ENCODE assay signal across 8 cellular contexts in the genomic region with DNA sequence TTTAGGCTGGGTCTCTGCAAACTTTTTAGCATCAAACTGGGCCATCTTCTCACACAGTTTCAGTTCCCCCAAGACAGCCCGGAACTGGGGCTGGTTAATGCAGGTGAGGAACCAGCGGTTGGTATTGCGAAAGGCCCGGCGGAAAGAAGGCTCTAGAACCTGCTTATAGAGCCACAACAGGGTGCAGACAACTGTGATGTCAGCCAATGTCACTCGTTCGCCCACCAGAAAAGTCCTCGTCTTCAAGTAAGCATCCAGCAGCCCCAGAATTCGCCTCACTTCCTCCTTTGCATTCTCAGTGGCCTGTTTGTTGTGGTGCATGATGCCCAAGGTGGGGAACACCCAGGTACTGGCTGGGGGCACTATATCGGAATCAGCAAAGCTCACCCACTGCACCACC. TPM values are rescaled to one million over a fixed set of nuclear protein-coding genes. Genes with fewer than 3 reads are reported as not detected.
DNase-seq lines count a peak whose midpoint lies in the region; ATAC-seq and TF ChIP-seq lines count a peak whose summit lies in the region.
"Not testable (repeated sequence)": the region's sequence is repeated elsewhere in the genome, so short reads cannot be mapped to it uniquely, and the experiment has no call there.

No MANE protein-coding gene starts in this region.

- H3K36me3 Mint-ChIP-seq in naive thymus-derived CD4-positive, alpha-beta T cell, result peaks cover 0 to 25% (median 11%) of the 10 kb centered on the region in 5 donors

- DNase-seq in GM12865 (ENCODE audit: low read depth), result peak; percentile 75
- peak; percentile 15 for DNase-seq in RPMI8226
- not testable (repeated sequence) for DNase-seq in naive thymus-derived CD4-positive, alpha-beta T cell

- H3K27ac ChIP-seq in naive thymus-derived CD4-positive, alpha-beta T cell (ENCODE audit: low read depth, low read length), result not testable (repeated sequence)

- not testable (repeated sequence) for H3K27me3 ChIP-seq in naive thymus-derived CD4-positive, alpha-beta T cell (ENCODE audit: control insufficient read depth in 2 of 2, insufficient read depth in 2 of 2, low read length in 2 of 2)

- H3K4me3 ChIP-seq in GM12865 (ENCODE audit: low read depth, low read length); naive thymus-derived CD4-positive, alpha-beta T cell (ENCODE audit: low read length): not testable (repeated sequence)

- peaks cover 0 to 33% (median 23%) of the 10 kb centered on the region in 7 donors for H3K4me1 Mint-ChIP-seq in naive thymus-derived CD4-positive, alpha-beta T cell

- TF ChIP-seq CTCF in GM12865 (IDR thresholded peaks at IDR 0.05; ENCODE audit: insufficient read depth, low read depth, low read length, missing control alignments), result not testable (repeated sequence)

- not testable (repeated sequence) for H3K36me3 ChIP-seq in naive thymus-derived CD4-positive, alpha-beta T cell (ENCODE audit: control insufficient read depth in 2 of 3, insufficient read depth in 3 of 3, low read length in 3 of 3)

- H3K9me3 ChIP-seq in naive thymus-derived CD4-positive, alpha-beta T cell (ENCODE audit: control insufficient read depth in 2 of 3, low read length in 3 of 3), result not testable (repeated sequence)

- not testable (repeated sequence) for H3K9me3 Mint-ChIP-seq in naive thymus-derived CD4-positive, alpha-beta T cell

- not testable (repeated sequence) for H3K27me3 Mint-ChIP-seq in naive thymus-derived CD4-positive, alpha-beta T cell

- CTCF ChIA-PET in naive thymus-derived CD4-positive, alpha-beta T cell (lab: Charles Lee), result not testable (repeated sequence)

- H3K4me3 Mint-ChIP-seq in naive thymus-derived CD4-positive, alpha-beta T cell, result not testable (repeated sequence)

- H3K27ac Mint-ChIP-seq in naive thymus-derived CD4-positive, alpha-beta T cell, result peak overlapping the region in 1 of 9 donors; percentile 62

- ATAC-seq in GM19023 (IDR thresholded peaks at IDR 0.05; ENCODE audit: unreplicated experiment), result peak; percentile 96
- peak; percentile 97 for ATAC-seq in GM21367 (IDR thresholded peaks at IDR 0.05; ENCODE audit: unreplicated experiment)
- peak; percentile 90 for ATAC-seq in HG02588 (IDR thresholded peaks at IDR 0.05; ENCODE audit: unreplicated experiment)
- ATAC-seq in HG03045 (IDR thresholded peaks at IDR 0.05; ENCODE audit: unreplicated experiment), result peak; percentile 76
- ATAC-seq in HG03521 (IDR thresholded peaks at IDR 0.05; ENCODE audit: unreplicated experiment), result peak; percentile 95
- peak; percentile 49 for ATAC-seq in naive thymus-derived CD4-positive, alpha-beta T cell

- not testable (repeated sequence) for H3K4me1 ChIP-seq in naive thymus-derived CD4-positive, alpha-beta T cell (ENCODE audit: control insufficient read depth in 2 of 2, insufficient read depth in 2 of 2, low read length in 2 of 2)

- intact Hi-C loops in naive thymus-derived CD4-positive, alpha-beta T cell (cut with micrococcal nuclease), result not testable (repeated sequence)

- POLR2A ChIA-PET in naive thymus-derived CD4-positive, alpha-beta T cell (lab: Charles Lee), result not testable (repeated sequence)

RNA-seq across cellular contexts. Expression of a gene that starts 46.6 kb away (rescaled TPM):
- 10 to 100 TPM; 25.6 to 44.6 (median 31.2) TPM for total RNA-seq in naive thymus-derived CD4-positive, alpha-beta T cell
- polyA plus RNA-seq in naive thymus-derived CD4-positive, alpha-beta T cell, result 10 to 100 TPM; 47.7 to 49.7 TPM
